In genomic region chr7:132742152-132742551, GRCh38 we compare ENCODE assay signal across 12 cellular contexts.
A peak's percentile ranks its signal among the peaks of the same experiment; 100 is the strongest.
DNase-seq lines count a peak whose midpoint lies in the region; ATAC-seq and TF ChIP-seq lines count a peak whose summit lies in the region.
"Had no signal": no experiment of that assay in that cellular context is flagged by ENCODE, and none has a peak within 500 bp of the region (broad histone marks: within the 10 kb centered on the region; RNA-seq: fewer than 3 reads in every experiment).

No MANE protein-coding gene starts in this region.

- H3K4me1 Mint-ChIP-seq in mesothelial cell of epicardium = peaks cover 8% of the 10 kb centered on the region

- H2AFZ ChIP-seq in osteoblast (ENCODE audit: low read length) = no peak overlapping the region

- no peaks in the 10 kb centered on the region for H4K20me1 ChIP-seq in osteoblast (ENCODE audit: insufficient read depth, low read length)

- H3K36me3 Mint-ChIP-seq in mesothelial cell of epicardium = no peaks in the 10 kb centered on the region

- peaks cover 44% of the 10 kb centered on the region for H3K4me1 ChIP-seq in osteoblast (ENCODE audit: insufficient read depth, low read length)

- H3K27me3 Mint-ChIP-seq in mesothelial cell of epicardium (ENCODE audit: low read depth) = peaks cover 37% of the 10 kb centered on the region

- ATAC-seq in GM19023 (IDR thresholded peaks at IDR 0.05; ENCODE audit: unreplicated experiment) = no peak
- ATAC-seq: GM12878 had no signal

- peak overlapping the region; percentile 46 for H3K4me2 ChIP-seq in osteoblast (ENCODE audit: insufficient read depth, low read length)

- H3K79me2 ChIP-seq in osteoblast (ENCODE audit: insufficient read depth, low read length) = no peaks in the 10 kb centered on the region

- DNase-seq in COLO829 (ENCODE audit: low spot score) (peak; percentile 90), NCI-H226 (peak; percentile 91), epithelial cell of prostate (ENCODE audit: low read depth, low spot score) (peak; percentile 12), osteoblast (ENCODE audit: insufficient read length, low spot score, missing footprints) (peak; percentile 86), mesothelial cell of epicardium (ENCODE audit: low spot score in 2 of 2, unreplicated experiment in 2 of 2) (no peak)
- DNase-seq in activated CD4-positive, CD25-positive, alpha-beta regulatory T cell treated with anti-CD3 and anti-CD28 coated beads, Interleukin-2, amount 50 U/mL, for 72 hours = no peak
- no peak for DNase-seq in central memory CD4-positive, alpha-beta T cell
- DNase-seq: activated gamma-delta T cell treated with Interleukin-2 at 50 U/mL for 16 hours, MM.1S, NCI-H446 treated with DMSO at 0.1 percent for 48 hours had no signal

- TF ChIP-seq CTCF in osteoblast (IDR thresholded peaks at IDR 0.05; ENCODE audit: extremely low read depth, low read depth, low read length) (no peak), mesothelial cell of epicardium (IDR thresholded peaks at IDR 0.05; ENCODE audit: unreplicated experiment) (no peak)

- no peaks in the 10 kb centered on the region for H3K27me3 ChIP-seq in osteoblast (ENCODE audit: insufficient read depth, low read length)

- H3K27ac Mint-ChIP-seq in mesothelial cell of epicardium = no peak overlapping the region

- no peak overlapping the region for H3K4me3 Mint-ChIP-seq in mesothelial cell of epicardium

- H3K36me3 ChIP-seq in osteoblast (ENCODE audit: insufficient read depth, low read length) = no peaks in the 10 kb centered on the region

- H3K9me3 Mint-ChIP-seq in mesothelial cell of epicardium = peaks cover 29% of the 10 kb centered on the region

- peaks cover 1% of the 10 kb centered on the region for H3K9me3 ChIP-seq in osteoblast (ENCODE audit: low read depth, low read length)

- H3K27ac ChIP-seq in epithelial cell of prostate = no peak overlapping the region
- H3K27ac ChIP-seq in osteoblast (ENCODE audit: low read depth, low read length) = peak overlapping the region; percentile 88

- H3K4me3 ChIP-seq in osteoblast (ENCODE audit: insufficient read depth, low read length) = no peak overlapping the region
- H3K4me3 ChIP-seq: GM12878 had no signal

Comparison
In these comparisons a context has a peak if more than half of its experiments do, and no peak if none do; other contexts are left out.
1. DNase-seq: peak in COLO829 (single experiment), NCI-H226 (single experiment), epithelial cell of prostate (single experiment) and osteoblast (single experiment); none in activated CD4-positive, CD25-positive, alpha-beta regulatory T cell treated with anti-CD3 and anti-CD28 coated beads, Interleukin-2, amount 50 U/mL, for 72 hours (single experiment), central memory CD4-positive, alpha-beta T cell (single experiment) and mesothelial cell of epicardium (0 of 2).